In the genomic region with DNA sequence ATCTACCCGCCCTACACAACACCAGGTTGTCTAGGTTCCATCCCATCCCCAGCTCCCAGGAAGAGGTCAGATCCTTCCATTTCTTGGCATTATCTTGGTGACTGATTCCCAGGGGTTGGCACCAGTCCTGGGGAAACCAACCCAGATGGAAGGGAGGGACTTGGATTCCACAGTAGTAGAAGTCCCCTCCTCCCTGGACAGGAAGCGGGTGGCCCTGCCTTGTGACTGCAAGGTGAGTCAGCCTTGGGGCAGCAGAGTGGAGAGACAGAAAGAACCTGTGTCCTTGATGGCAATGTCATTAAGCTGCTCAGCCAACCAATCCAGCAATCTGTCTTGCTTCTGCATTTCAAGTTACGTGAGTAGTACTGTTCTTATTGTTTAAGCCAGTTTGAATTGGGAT, we compare ENCODE assay signal across 14 cellular contexts. TPM values are rescaled to one million over a fixed set of nuclear protein-coding genes. Genes with fewer than 3 reads are reported as not detected.
A peak's percentile ranks its signal among the peaks of the same experiment; 100 is the strongest.
DNase-seq lines count a peak whose midpoint lies in the region; ATAC-seq and TF ChIP-seq lines count a peak whose summit lies in the region.
"Had no signal": no experiment of that assay in that cellular context is flagged by ENCODE, and none has a peak within 500 bp of the region (broad histone marks: within the 10 kb centered on the region; RNA-seq: fewer than 3 reads in every experiment).

No MANE protein-coding gene starts in this region.

- H3K36me3 ChIP-seq in IMR-90 (ENCODE audit: control insufficient read depth, insufficient read depth, low read length), result no peaks in the 10 kb centered on the region
- H3K36me3 ChIP-seq in neural progenitor cell, result no peaks in the 10 kb centered on the region
- H3K36me3 ChIP-seq in mesenchymal stem cell (ENCODE audit: control insufficient read depth in 1 of 2, insufficient read depth in 2 of 2, low read depth in 1 of 2, low read length in 2 of 2), result no peaks in the 10 kb centered on the region
- H3K36me3 ChIP-seq: vagina had no signal

- no CpG with 5 or more reads among the region's 3 CpGs for WGBS in IMR-90 (ENCODE audit: extremely low coverage in 2 of 2, insufficient read length in 1 of 2), 2 experiments
- WGBS in mesenchymal stem cell, result 92% methylated on average over 3 of the region's 3 CpGs

- H3K4me3 ChIP-seq in IMR-90 (ENCODE audit: insufficient read depth, low read depth, low read length), result no peak overlapping the region
- H3K4me3 ChIP-seq in astrocyte of the spinal cord (ENCODE audit: low read depth, low read length), result no peak overlapping the region
- no peak overlapping the region for H3K4me3 ChIP-seq in neural progenitor cell
- no peak overlapping the region for H3K4me3 ChIP-seq in mesenchymal stem cell (ENCODE audit: insufficient read depth in 1 of 2, low read depth in 1 of 2, low read length in 2 of 2)
- H3K4me3 ChIP-seq: vagina had no signal

- H3K79me2 ChIP-seq in neural progenitor cell (ENCODE audit: low read depth), result no peaks in the 10 kb centered on the region

- dilution Hi-C loops in IMR-90 (cut with HindIII; ENCODE audit: low sequenced_read_pairs, unreplicated experiment), result no loop called here

- H3K4me2 ChIP-seq in IMR-90 (ENCODE audit: low read depth, low read length) (no peak overlapping the region), neural progenitor cell (no peak overlapping the region), mesenchymal stem cell (ENCODE audit: low read length, poor library complexity, severe bottlenecking) (no peak overlapping the region)

- H3K23ac ChIP-seq in IMR-90 (ENCODE audit: low read depth, low read length), result no peak overlapping the region
- H3K23ac ChIP-seq in mesenchymal stem cell (ENCODE audit: low read length in 2 of 2), result no peak overlapping the region

- H3K14ac ChIP-seq in IMR-90 (replicated peaks; ENCODE audit: low read depth, low read length) (no peak overlapping the region), mesenchymal stem cell (ENCODE audit: low read length in 2 of 2) (no peak overlapping the region)

- H4K20me1 ChIP-seq in IMR-90 (ENCODE audit: insufficient read depth, low read length) (no peaks in the 10 kb centered on the region), neural progenitor cell (ENCODE audit: low read depth) (no peaks in the 10 kb centered on the region)

- no peak overlapping the region for H4K5ac ChIP-seq in IMR-90 (ENCODE audit: low read depth, low read length)

- H2BK20ac ChIP-seq in IMR-90 (ENCODE audit: low read depth, low read length), result no peak overlapping the region

- H2AK5ac ChIP-seq in IMR-90 (ENCODE audit: low read depth, low read length) (no peak overlapping the region), mesenchymal stem cell (ENCODE audit: low read length, severe bottlenecking) (no peak overlapping the region)

- H4K8ac ChIP-seq in IMR-90 (ENCODE audit: low read depth in 2 of 2, low read length in 2 of 2) (no peak overlapping the region), mesenchymal stem cell (ENCODE audit: low read length) (no peak overlapping the region)

- H3K9me3 ChIP-seq in IMR-90 (ENCODE audit: control insufficient read depth, insufficient read depth, low read length) (no peaks in the 10 kb centered on the region; the same call in 1 of the 2 replicates), neural progenitor cell (ENCODE audit: low read depth) (no peaks in the 10 kb centered on the region), mesenchymal stem cell (ENCODE audit: control insufficient read depth, low read length) (no peaks in the 10 kb centered on the region)
- H3K9me3 ChIP-seq: vagina had no signal

- TF ChIP-seq CTCF in IMR-90 (conservative IDR thresholded peaks at IDR 0.05; ENCODE audit: low read depth, low read length) (no peak), astrocyte of the spinal cord (IDR thresholded peaks at IDR 0.05; ENCODE audit: low read depth, low read length) (no peak), neural progenitor cell (IDR thresholded peaks at IDR 0.05) (no peak)

- H2BK15ac ChIP-seq in IMR-90 (ENCODE audit: low read depth, low read length) (no peak overlapping the region), mesenchymal stem cell (ENCODE audit: low read depth, poor library complexity, severe bottlenecking) (no peak overlapping the region)

- no peak for TF ChIP-seq RAD21 in IMR-90 (IDR thresholded peaks at IDR 0.05; ENCODE audit: low read length)

- H2BK5ac ChIP-seq in IMR-90 (ENCODE audit: low read depth, low read length, poor library complexity, severe bottlenecking) (no peak overlapping the region), mesenchymal stem cell (ENCODE audit: low read depth, low read length, poor library complexity, severe bottlenecking) (no peak overlapping the region)

- POLR2A ChIA-PET in IMR-90 (lab: Charles Lee; ENCODE audit: unreplicated experiment), result no interaction called here

- H3K9ac ChIP-seq in IMR-90 (ENCODE audit: low read depth, low read length) (no peak overlapping the region), neural progenitor cell (no peak overlapping the region), mesenchymal stem cell (ENCODE audit: low read length) (no peak overlapping the region)

- H3K4ac ChIP-seq in IMR-90 (ENCODE audit: low read depth, low read length) (no peak overlapping the region), mesenchymal stem cell (ENCODE audit: low read depth in 1 of 2, low read length in 2 of 2) (no peak overlapping the region)

- ATAC-seq in IMR-90 (ENCODE audit: low read depth), result no peak
- no peak for ATAC-seq in activated CD4-positive, CD25-positive, alpha-beta regulatory T cell treated with anti-CD3 and anti-CD28 coated beads, Interleukin-2, amount 50 U/mL, for 24 hours

- H3F3A ChIP-seq in neural progenitor cell (ENCODE audit: low read depth), result no peaks in the 10 kb centered on the region

- H3K4me1 Mint-ChIP-seq in neural progenitor cell, result no peaks in the 10 kb centered on the region

- H3K36me3 Mint-ChIP-seq in neural progenitor cell, result no peaks in the 10 kb centered on the region

- H3K18ac ChIP-seq in IMR-90 (ENCODE audit: low read depth, low read length) (no peak overlapping the region), mesenchymal stem cell (ENCODE audit: low read depth in 1 of 2, low read length in 2 of 2) (no peak overlapping the region)

- H4K91ac ChIP-seq in IMR-90 (ENCODE audit: insufficient read depth, low read depth, low read length), result no peak overlapping the region
- H4K91ac ChIP-seq in mesenchymal stem cell (ENCODE audit: low read length), result no peak overlapping the region

- DNase-seq in AG08395 (ENCODE audit: low spot score) (peak; percentile 49), IMR-90 (no peak), astrocyte of the spinal cord (ENCODE audit: low read depth, low spot score) (peak; percentile 26), kidney glomerular epithelial cell (lab: John Stamatoyannopoulos, UW) (peak; percentile 47), neural progenitor cell (ENCODE audit: low spot score) (no peak), NOMO-1 treated with dmso at 0.1 percent for 144 hours (lab: John Stamatoyannopoulos, UW; ENCODE audit: unreplicated experiment) (no peak), mesenchymal stem cell (no peak)
- DNase-seq: midbrain; NCI-H1694 treated with DMSO at 0.1 percent for 48 hours; stimulated activated CD4-positive, alpha-beta T cell treated with anti-CD3 and anti-CD28 coated beads, Interleukin-1b, Interleukin-23, amount 100 ng/mL, for 48 hours; T-helper 2 cell had no signal

- H3K27ac ChIP-seq in IMR-90 (ENCODE audit: insufficient read depth, low read length), result no peak overlapping the region
- no peak overlapping the region for H3K27ac ChIP-seq in neural progenitor cell
- H3K27ac ChIP-seq in mesenchymal stem cell (ENCODE audit: low read length, poor library complexity, severe bottlenecking), result no peak overlapping the region
- H3K27ac ChIP-seq: vagina had no signal

- CTCF ChIA-PET in IMR-90 (lab: Yijun Ruan, JAX), result interaction anchor here (0.6 kb wide), 1 partner anchor 17 kb away, joined by 3 read pairs; no protein-coding TSS in a partner anchor

- BruUV-seq in IMR-90 (replicated peaks; lab: Mats Ljungman, UMichigan), result no TSS peak

- in situ Hi-C loops in IMR-90 (cut with MboI; ENCODE audit: low sequenced_read_pairs), result no loop called here
- in situ Hi-C loops in astrocyte of the spinal cord (cut with HindIII; ENCODE audit: low sequenced_read_pairs), result no loop called here

- intact Hi-C loops in IMR-90 (cut with micrococcal nuclease), result no loop called here

- no peak overlapping the region for H3K27ac Mint-ChIP-seq in neural progenitor cell
- H3K27ac Mint-ChIP-seq: progenitor cell of endocrine pancreas had no signal

- H3K9me3 Mint-ChIP-seq in neural progenitor cell, result no peaks in the 10 kb centered on the region

- H3K9me1 ChIP-seq in IMR-90 (ENCODE audit: insufficient read depth, low read length), result no peaks in the 10 kb centered on the region

- H3K27me3 Mint-ChIP-seq in neural progenitor cell (ENCODE audit: insufficient read depth, low read depth), result peaks cover 3% of the 10 kb centered on the region

- H2AFZ ChIP-seq in IMR-90 (replicated peaks; ENCODE audit: low read length, poor library complexity), result peak overlapping the region; percentile 17
- H2AFZ ChIP-seq in neural progenitor cell (replicated peaks), result no peak overlapping the region
- H2AFZ ChIP-seq in mesenchymal stem cell (ENCODE audit: low read depth, low read length), result no peak overlapping the region

- H3K27me3 ChIP-seq in IMR-90 (ENCODE audit: control insufficient read depth, insufficient read depth, low read length) (peaks cover 2% of the 10 kb centered on the region; the same call in 1 of the 2 replicates), neural progenitor cell (no peaks in the 10 kb centered on the region), mesenchymal stem cell (ENCODE audit: control insufficient read depth in 1 of 2, insufficient read depth in 1 of 2, low read length in 2 of 2) (peaks cover 0 to 23% of the 10 kb centered on the region in 2 experiments)
- H3K27me3 ChIP-seq: vagina had no signal

- H3K4me3 Mint-ChIP-seq in neural progenitor cell, result no peak overlapping the region

- no peaks in the 10 kb centered on the region for H3K79me1 ChIP-seq in IMR-90 (ENCODE audit: low read depth in 1 of 2, low read length in 2 of 2)
- no peaks in the 10 kb centered on the region for H3K79me1 ChIP-seq in mesenchymal stem cell (replicated peaks; ENCODE audit: low read length, poor library complexity, severe bottlenecking)

- no peak overlapping the region for H2BK12ac ChIP-seq in mesenchymal stem cell (ENCODE audit: low read length in 2 of 2)

- no peak overlapping the region for H2AK9ac ChIP-seq in IMR-90 (replicated peaks; ENCODE audit: low read depth, low read length, poor library complexity)

- no peak overlapping the region for H3K56ac ChIP-seq in IMR-90 (ENCODE audit: extremely low read depth, insufficient read depth, low read length)

- H2BK120ac ChIP-seq in IMR-90 (ENCODE audit: low read depth, low read length), result no peak overlapping the region
- no peak overlapping the region for H2BK120ac ChIP-seq in mesenchymal stem cell (ENCODE audit: low read depth, low read length)

- H3K4me1 ChIP-seq in IMR-90 (ENCODE audit: control insufficient read depth, insufficient read depth, low read length) (0 out of 2 replicates have a peak, but pooled peaks cover 1% of the 10 kb centered on the region), neural progenitor cell (peaks cover 5% of the 10 kb centered on the region), mesenchymal stem cell (ENCODE audit: control insufficient read depth, insufficient read depth, low read depth, low read length) (peaks cover 14% of the 10 kb centered on the region)
- H3K4me1 ChIP-seq: vagina had no signal

- no peak for TF ChIP-seq POLR2A in IMR-90 (IDR thresholded peaks at IDR 0.05; ENCODE audit: low read depth, low read length)

RNA-seq across cellular contexts. Expression of gene SYT13, which starts 26.5 kb away (rescaled TPM):
- total RNA-seq in IMR-90 (2012; rRNA removed) (not detected in 2 replicates), neural progenitor cell (ENCODE audit: low replicate concordance) (8.6 and 9.0 TPM in 2 replicates)
- not detected in 2 replicates for polyA plus RNA-seq in IMR-90 (2012; rRNA removed)
- not detected in 2 replicates for polyA plus RNA-seq in IMR-90 (2012; cell fraction: cytosol; rRNA removed)
- not detected in 2 replicates for polyA plus RNA-seq in IMR-90 (2012; cell fraction: nucleus; rRNA removed; ENCODE audit: low replicate concordance)
- polyA plus RNA-seq in mesenchymal stem cell (2013, experiment 1 of 2), result 0.06 TPM
- polyA plus RNA-seq in mesenchymal stem cell (2013, experiment 2 of 2), result 0.01 TPM

Comparison
In these comparisons a context has a peak if more than half of its experiments do, and no peak if none do; other contexts are left out.
1. DNase-seq: peak in AG08395 (single experiment), astrocyte of the spinal cord (single experiment) and kidney glomerular epithelial cell (single experiment); none in IMR-90 (single experiment), neural progenitor cell (single experiment), NOMO-1 treated with dmso at 0.1 percent for 144 hours (single experiment) and mesenchymal stem cell (single experiment).